24 cellular contexts compared by ENCODE assay signal in the genomic region with DNA sequence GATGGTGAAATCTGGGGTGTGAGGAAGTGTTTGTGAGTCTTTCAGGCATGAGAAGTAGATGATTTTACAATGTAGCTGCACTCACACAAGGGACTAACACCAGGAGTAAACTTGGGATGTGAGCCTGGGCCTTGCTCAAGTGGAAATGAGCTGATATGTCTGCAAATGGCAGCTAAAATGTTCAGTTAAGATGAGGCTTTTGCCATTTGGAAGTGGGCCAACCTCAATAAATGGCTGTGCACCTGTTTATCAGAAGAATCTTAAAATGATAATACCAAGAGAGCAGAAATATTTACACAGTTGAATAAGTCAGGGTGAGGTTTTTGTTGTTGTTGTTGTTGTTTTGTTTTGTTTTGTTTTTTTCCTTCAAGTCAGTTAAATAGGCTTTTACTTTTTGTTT. TPM values are rescaled to one million over a fixed set of nuclear protein-coding genes. Genes with fewer than 3 reads are reported as not detected.
DNase-seq lines count a peak whose midpoint lies in the region; FAIRE-seq and TF ChIP-seq lines count a peak whose summit lies in the region.
"Had no signal": no experiment of that assay in that cellular context is flagged by ENCODE, and none has a peak within 500 bp of the region (broad histone marks: within the 10 kb centered on the region; RNA-seq: fewer than 3 reads in every experiment).

No MANE protein-coding gene starts in this region.

- no peaks in the 10 kb centered on the region for H3K9me3 ChIP-seq in kidney (ENCODE audit: control insufficient read depth in 1 of 2, low read length in 2 of 2)
- no peaks in the 10 kb centered on the region for H3K9me3 ChIP-seq in CD8-positive, alpha-beta memory T cell (ENCODE audit: low read length)
- H3K9me3 ChIP-seq: BLaER1, breast epithelium, spleen, tibial nerve had no signal

- FAIRE-seq in GM19239 (lab: Jason Lieb, UNC) (peak; percentile 57), kidney (lab: Jason Lieb, UNC) (no peak)
- FAIRE-seq: K562 had no signal

- no peaks in the 10 kb centered on the region for H3K9me3 Mint-ChIP-seq in nephron
- H3K9me3 Mint-ChIP-seq in CD8-positive, alpha-beta memory T cell = no peaks in the 10 kb centered on the region
- H3K9me3 Mint-ChIP-seq: activated naive CD8-positive, alpha-beta T cell treated with anti-CD3 and anti-CD28 coated beads, Interleukin-2, amount 10 ng/mL, durations not matched to agents 7 days and 5 days; natural killer cell had no signal

- no peak for TF ChIP-seq CTCF in nephron (IDR thresholded peaks at IDR 0.05; ENCODE audit: unreplicated experiment in 3 of 3)
- no peak for TF ChIP-seq CTCF in kidney (IDR thresholded peaks at IDR 0.05; ENCODE audit: borderline replicate concordance, extremely low read depth, insufficient read depth)

- peaks cover 0 to 13% of the 10 kb centered on the region in 2 donors for H3K4me1 ChIP-seq in kidney (ENCODE audit: control insufficient read depth in 1 of 2, insufficient read depth in 1 of 2, low read depth in 1 of 2, low read length in 2 of 2)
- no peaks in the 10 kb centered on the region for H3K4me1 ChIP-seq in CD8-positive, alpha-beta memory T cell (ENCODE audit: insufficient read depth, low read length)
- H3K4me1 ChIP-seq: BLaER1, breast epithelium, spleen had no signal

- POLR2A ChIA-PET in CD8-positive, alpha-beta memory T cell (lab: Charles Lee) = no interaction called here

- no peak overlapping the region for H3K27ac ChIP-seq in kidney (ENCODE audit: low read depth in 2 of 2, low read length in 2 of 2)
- H3K27ac ChIP-seq in CD8-positive, alpha-beta memory T cell (ENCODE audit: low read depth, low read length) = no peak overlapping the region
- H3K27ac ChIP-seq: BLaER1, breast epithelium, GM23248, tibial nerve had no signal

- peak overlapping the region in 2 of 3 experiments; percentile 16 to 79 for H3K27ac Mint-ChIP-seq in nephron
- H3K27ac Mint-ChIP-seq in CD8-positive, alpha-beta memory T cell = no peak overlapping the region
- H3K27ac Mint-ChIP-seq: activated naive CD8-positive, alpha-beta T cell treated with anti-CD3 and anti-CD28 coated beads, Interleukin-2, amount 10 ng/mL, durations not matched to agents 7 days and 5 days; natural killer cell; T-helper 17 cell had no signal

- DNase-seq in DMS53 (lab: John Stamatoyannopoulos, UW) (peak; percentile 7), DMS53 treated with DMSO at 0.1 percent for 48 hours (lab: John Stamatoyannopoulos, UW; ENCODE audit: unreplicated experiment) (no peak), GM19239 (ENCODE audit: insufficient read length, low spot score) (no peak), NCI-H1105 (lab: John Stamatoyannopoulos, UW) (peak; percentile 69), SIG-M5 treated with dmso at 0.1 percent for 504 hours (lab: John Stamatoyannopoulos, UW; ENCODE audit: unreplicated experiment) (no peak), kidney (no peak)
- no peak for DNase-seq in CD8-positive, alpha-beta memory T cell
- DNase-seq: activated CD4-positive, CD25-positive, alpha-beta regulatory T cell; activated naive CD8-positive, alpha-beta T cell treated with anti-CD3 and anti-CD28 coated beads, Interleukin-2, amount 10 ng/mL, durations not matched to agents 7 days and 5 days; DND-41; natural killer cell; NCI-H446; SHP77 treated with DMSO at 0.1 percent for 48 hours; spleen; T-helper 17 cell had no signal

- no peak overlapping the region for H3K4me3 ChIP-seq in kidney (ENCODE audit: low read length in 2 of 2)
- no peak overlapping the region for H3K4me3 ChIP-seq in CD8-positive, alpha-beta memory T cell (ENCODE audit: low read length)
- H3K4me3 ChIP-seq: BLaER1, breast epithelium, GM23248, K562, lung, spleen, tibial nerve had no signal

- intact Hi-C loops in kidney (cut with DNase I) = no loop called here

- peaks cover 1% of the 10 kb centered on the region for H3K27me3 Mint-ChIP-seq in nephron (ENCODE audit: low read depth)
- peaks cover 3 to 7% of the 10 kb centered on the region in 2 donors for H3K27me3 Mint-ChIP-seq in CD8-positive, alpha-beta memory T cell

- CTCF ChIA-PET in CD8-positive, alpha-beta memory T cell (lab: Charles Lee) = interaction anchor here (1.4 to 1.7 kb wide), 2 partner anchors 9 to 28 kb away, joined by 3 to 4 read pairs; no protein-coding TSS in a partner anchor

- H3K4me1 Mint-ChIP-seq in nephron = peaks cover 26% of the 10 kb centered on the region
- no peaks in the 10 kb centered on the region for H3K4me1 Mint-ChIP-seq in CD8-positive, alpha-beta memory T cell
- H3K4me1 Mint-ChIP-seq: activated naive CD8-positive, alpha-beta T cell treated with anti-CD3 and anti-CD28 coated beads, Interleukin-2, amount 10 ng/mL, durations not matched to agents 7 days and 5 days; natural killer cell; T-helper 17 cell had no signal

- H3K4me3 Mint-ChIP-seq in nephron = no peak overlapping the region
- H3K4me3 Mint-ChIP-seq in CD8-positive, alpha-beta memory T cell = no peak overlapping the region
- H3K4me3 Mint-ChIP-seq: activated naive CD8-positive, alpha-beta T cell treated with anti-CD3 and anti-CD28 coated beads, Interleukin-2, amount 10 ng/mL, durations not matched to agents 7 days and 5 days; natural killer cell; T-helper 17 cell had no signal

- no peaks in the 10 kb centered on the region for H3K27me3 ChIP-seq in CD8-positive, alpha-beta memory T cell (ENCODE audit: insufficient read depth, low read length, poor library complexity, severe bottlenecking)
- H3K27me3 ChIP-seq: BLaER1, breast epithelium, spleen, tibial nerve had no signal

- H3K36me3 Mint-ChIP-seq in nephron (ENCODE audit: low read depth) = no peaks in the 10 kb centered on the region
- H3K36me3 Mint-ChIP-seq in CD8-positive, alpha-beta memory T cell = no peaks in the 10 kb centered on the region
- H3K36me3 Mint-ChIP-seq: activated naive CD8-positive, alpha-beta T cell treated with anti-CD3 and anti-CD28 coated beads, Interleukin-2, amount 10 ng/mL, durations not matched to agents 7 days and 5 days; natural killer cell had no signal

- no peaks in the 10 kb centered on the region for H3K36me3 ChIP-seq in kidney (ENCODE audit: control insufficient read depth in 1 of 2, insufficient read depth in 2 of 2, low read length in 2 of 2)
- no peaks in the 10 kb centered on the region for H3K36me3 ChIP-seq in CD8-positive, alpha-beta memory T cell (ENCODE audit: insufficient read depth, low read length)
- H3K36me3 ChIP-seq: BLaER1, breast epithelium, spleen, tibial nerve had no signal

- H3K9ac ChIP-seq in kidney (ENCODE audit: low read length in 2 of 2) = no peak overlapping the region
- H3K9ac ChIP-seq: BLaER1, GM23248 had no signal

RNA-seq across cellular contexts. Expression of a gene that starts 25.7 kb away (rescaled TPM):
- total RNA-seq in kidney = 0.25 TPM
- 0.22 TPM for polyA plus RNA-seq in kidney (ENCODE audit: insufficient read depth, low read depth, low replicate concordance)
- total RNA-seq in CD8-positive, alpha-beta memory T cell = under 1 TPM; 0.16 to 0.26 TPM
- polyA plus RNA-seq in CD8-positive, alpha-beta memory T cell = not detected
- total RNA-seq: A172, GM23248, K562, OCI-LY7 had no signal
- polyA plus RNA-seq: K562 had no signal

Comparison
In these comparisons a context has a peak if more than half of its experiments do, and no peak if none do; other contexts are left out.
1. DNase-seq: peak in DMS53 (single experiment) and NCI-H1105 (single experiment); none in DMS53 treated with DMSO at 0.1 percent for 48 hours (single experiment), GM19239 (single experiment), SIG-M5 treated with dmso at 0.1 percent for 504 hours (single experiment), kidney (single experiment) and CD8-positive, alpha-beta memory T cell (0 of 5).
2. H3K27ac Mint-ChIP-seq: peak in nephron (2 of 3); none in CD8-positive, alpha-beta memory T cell (0 of 8).